10 cellular contexts compared by ENCODE assay signal in genomic region chr2:98505311-98505808, GRCh38.
A peak's percentile ranks its signal among the peaks of the same experiment; 100 is the strongest.
DNase-seq lines count a peak whose midpoint lies in the region; ATAC-seq and TF ChIP-seq lines count a peak whose summit lies in the region.
"Had no signal": no experiment of that assay in that cellular context is flagged by ENCODE, and none has a peak within 500 bp of the region (broad histone marks: within the 10 kb centered on the region; RNA-seq: fewer than 3 reads in every experiment).

No MANE protein-coding gene starts in this region.

- peaks cover 34% of the 10 kb centered on the region for H3K36me3 Mint-ChIP-seq in activated CD8-positive, alpha-beta memory T cell treated with anti-CD3 and anti-CD28 coated beads, Interleukin-2, amount 10 ng/mL, durations not matched to agents 7 days and 5 days
- H3K36me3 Mint-ChIP-seq in activated CD8-positive, alpha-beta T cell treated with anti-CD3 and anti-CD28 coated beads, Interleukin-2, amount 10 ng/mL, durations not matched to agents 7 days and 5 days (ENCODE audit: low read depth), result peaks cover 74% of the 10 kb centered on the region

- H3K27me3 Mint-ChIP-seq in activated CD8-positive, alpha-beta memory T cell treated with anti-CD3 and anti-CD28 coated beads, Interleukin-2, amount 10 ng/mL, durations not matched to agents 7 days and 5 days, result no peaks in the 10 kb centered on the region
- H3K27me3 Mint-ChIP-seq in activated CD8-positive, alpha-beta T cell treated with anti-CD3 and anti-CD28 coated beads, Interleukin-2, amount 10 ng/mL, durations not matched to agents 7 days and 5 days (ENCODE audit: low read depth), result no peaks in the 10 kb centered on the region

- H3K4me3 Mint-ChIP-seq in activated CD8-positive, alpha-beta memory T cell treated with anti-CD3 and anti-CD28 coated beads, Interleukin-2, amount 10 ng/mL, durations not matched to agents 7 days and 5 days, result no peak overlapping the region
- H3K4me3 Mint-ChIP-seq in activated CD8-positive, alpha-beta T cell treated with anti-CD3 and anti-CD28 coated beads, Interleukin-2, amount 10 ng/mL, durations not matched to agents 7 days and 5 days, result no peak overlapping the region

- no peaks in the 10 kb centered on the region for H3K9me3 Mint-ChIP-seq in activated CD8-positive, alpha-beta memory T cell treated with anti-CD3 and anti-CD28 coated beads, Interleukin-2, amount 10 ng/mL, durations not matched to agents 7 days and 5 days (ENCODE audit: low read depth)
- H3K9me3 Mint-ChIP-seq in activated CD8-positive, alpha-beta T cell treated with anti-CD3 and anti-CD28 coated beads, Interleukin-2, amount 10 ng/mL, durations not matched to agents 7 days and 5 days (ENCODE audit: insufficient read depth), result no peaks in the 10 kb centered on the region

- H3K4me1 ChIP-seq in liver (ENCODE audit: control insufficient read depth in 4 of 4, insufficient read depth in 4 of 4, low read length in 3 of 4) (peaks cover 0 to 8% (median 3%) of the 10 kb centered on the region in 4 donors), thymus (ENCODE audit: control insufficient read depth, insufficient read depth, low read length) (peaks cover 30% of the 10 kb centered on the region)
- H3K4me1 ChIP-seq: foreskin keratinocyte had no signal

- H3K27ac Mint-ChIP-seq in activated CD8-positive, alpha-beta memory T cell treated with anti-CD3 and anti-CD28 coated beads, Interleukin-2, amount 10 ng/mL, durations not matched to agents 7 days and 5 days, result peak overlapping the region; percentile 72
- H3K27ac Mint-ChIP-seq in activated CD8-positive, alpha-beta T cell treated with anti-CD3 and anti-CD28 coated beads, Interleukin-2, amount 10 ng/mL, durations not matched to agents 7 days and 5 days, result no peak overlapping the region

- H3K36me3 ChIP-seq in liver (ENCODE audit: control insufficient read depth in 4 of 4, insufficient read depth in 3 of 4, low read depth in 1 of 4, low read length in 3 of 4) (no peaks in the 10 kb centered on the region), thymus (ENCODE audit: control insufficient read depth, insufficient read depth) (peaks cover 14% of the 10 kb centered on the region)

- no peak for TF ChIP-seq RAD21 in liver (IDR thresholded peaks at IDR 0.05)

- CTCF ChIA-PET in activated CD8-positive, alpha-beta memory T cell treated with anti-CD3 and anti-CD28 coated beads, Interleukin-2, amount 10 ng/mL, durations not matched to agents 7 days and 5 days (lab: Charles Lee), result interaction anchor here (1.0 to 3.9 kb wide), 6 partner anchors 12 to 93 kb away, joined by 3 to 13 read pairs (median 3); no protein-coding TSS in a partner anchor
- CTCF ChIA-PET in activated CD8-positive, alpha-beta T cell treated with anti-CD3 and anti-CD28 coated beads, Interleukin-2, amount 10 ng/mL, durations not matched to agents 7 days and 5 days (lab: Charles Lee), result interaction anchor here (0.9 to 4.5 kb wide), 8 partner anchors 9 to 59 kb away, joined by 3 to 26 read pairs (median 3); no protein-coding TSS in a partner anchor

- TF ChIP-seq CTCF in liver (IDR thresholded peaks at IDR 0.05; ENCODE audit: low read depth, low read length, missing input control), result no peak

- H3K27ac ChIP-seq in liver (ENCODE audit: low read depth in 1 of 2, low read length in 2 of 2) (peak overlapping the region; percentile 47 to 52), thymus (ENCODE audit: low read depth) (peak overlapping the region; percentile 56)
- H3K27ac ChIP-seq: foreskin keratinocyte had no signal

- H3K27me3 ChIP-seq in liver (ENCODE audit: control insufficient read depth in 4 of 4, insufficient read depth in 4 of 4, low read length in 3 of 4) (no peaks in the 10 kb centered on the region), thymus (ENCODE audit: control insufficient read depth, insufficient read depth) (no peaks in the 10 kb centered on the region)
- H3K27me3 ChIP-seq: foreskin keratinocyte had no signal

- no peak overlapping the region for H3K9ac ChIP-seq in liver (ENCODE audit: low read depth in 1 of 2, low read length in 2 of 2)

- peak; percentile 58 for DNase-seq in activated CD8-positive, alpha-beta memory T cell treated with anti-CD3 and anti-CD28 coated beads, Interleukin-2, amount 10 ng/mL, durations not matched to agents 7 days and 5 days
- no peak for DNase-seq in activated CD8-positive, alpha-beta memory T cell treated with anti-CD3 and anti-CD28 coated beads for 24 hours
- DNase-seq in activated CD8-positive, alpha-beta T cell treated with anti-CD3 and anti-CD28 coated beads, Interleukin-2, amount 10 ng/mL, durations not matched to agents 7 days and 5 days, result no peak
- no peak for DNase-seq in A172 (ENCODE audit: low spot score)
- DNase-seq: OCI-M1 had no signal

- peak; percentile 55 for ATAC-seq in activated CD8-positive, alpha-beta memory T cell treated with anti-CD3 and anti-CD28 coated beads, Interleukin-2, amount 10 ng/mL, durations not matched to agents 7 days and 5 days
- ATAC-seq in activated CD8-positive, alpha-beta T cell treated with anti-CD3 and anti-CD28 coated beads, Interleukin-2, amount 10 ng/mL, durations not matched to agents 7 days and 5 days, result peak; percentile 24
- ATAC-seq in HG03097 (IDR thresholded peaks at IDR 0.05; ENCODE audit: low FRiP score, unreplicated experiment) (no peak), GM18517 (IDR thresholded peaks at IDR 0.05; ENCODE audit: unreplicated experiment) (no peak)

- POLR2A ChIA-PET in activated CD8-positive, alpha-beta T cell treated with anti-CD3 and anti-CD28 coated beads, Interleukin-2, amount 10 ng/mL, durations not matched to agents 7 days and 5 days (lab: Charles Lee), result no interaction called here

- 72% methylated on average over 7 of the region's 7 CpGs for WGBS in liver
- WGBS in thymus, result 64% methylated on average over 7 of the region's 7 CpGs

- H3K4me3 ChIP-seq in liver (ENCODE audit: low read depth in 1 of 3, low read length in 3 of 3) (no peak overlapping the region), thymus (ENCODE audit: low read length) (no peak overlapping the region)

- peaks cover 78% of the 10 kb centered on the region for H3K4me1 Mint-ChIP-seq in activated CD8-positive, alpha-beta memory T cell treated with anti-CD3 and anti-CD28 coated beads, Interleukin-2, amount 10 ng/mL, durations not matched to agents 7 days and 5 days
- H3K4me1 Mint-ChIP-seq in activated CD8-positive, alpha-beta T cell treated with anti-CD3 and anti-CD28 coated beads, Interleukin-2, amount 10 ng/mL, durations not matched to agents 7 days and 5 days (ENCODE audit: low read depth), result peaks cover 90% of the 10 kb centered on the region

- H3K9me3 ChIP-seq in liver (ENCODE audit: control insufficient read depth in 4 of 4, low read length in 3 of 4) (no peaks in the 10 kb centered on the region), thymus (ENCODE audit: control insufficient read depth) (no peaks in the 10 kb centered on the region)

TF ChIP-seq in liver, 16 proteins besides CTCF, POLR2A, EP300 and RAD21:
- no peak for TF ChIP-seq REST (IDR thresholded peaks at IDR 0.05)
- TF ChIP-seq ZBTB33 (IDR thresholded peaks at IDR 0.05), result no peak
- TF ChIP-seq EGR1 (IDR thresholded peaks at IDR 0.05; ENCODE audit: low read depth in 2 of 2), result no peak
- no peak for TF ChIP-seq YY1 (IDR thresholded peaks at IDR 0.05)
- no peak for TF ChIP-seq TAF1 (conservative IDR thresholded peaks at IDR 0.05)
- no peak for TF ChIP-seq FOXA2 (IDR thresholded peaks at IDR 0.05)
- no peak for TF ChIP-seq RXRA (IDR thresholded peaks at IDR 0.05)
- no peak for TF ChIP-seq GABPA (IDR thresholded peaks at IDR 0.05 in 1 of 2, conservative IDR thresholded peaks at IDR 0.05 in 1 of 2)
- no peak for TF ChIP-seq ATF3 (IDR thresholded peaks at IDR 0.05)
- no peak for TF ChIP-seq HNF4G (IDR thresholded peaks at IDR 0.05)

Comparison
In these comparisons a context has a peak if more than half of its experiments do, and no peak if none do; other contexts are left out.
1. ATAC-seq: peak in activated CD8-positive, alpha-beta memory T cell treated with anti-CD3 and anti-CD28 coated beads, Interleukin-2, amount 10 ng/mL, durations not matched to agents 7 days and 5 days (single experiment) and activated CD8-positive, alpha-beta T cell treated with anti-CD3 and anti-CD28 coated beads, Interleukin-2, amount 10 ng/mL, durations not matched to agents 7 days and 5 days (single experiment); none in HG03097 (single experiment) and GM18517 (single experiment).